Comparison of ENCODE assay signal across 22 cellular contexts in genomic region chr18:30855762-30856161, GRCh38.
"Had no signal": no experiment of that assay in that cellular context is flagged by ENCODE, and none has a peak within 500 bp of the region (broad histone marks: within the 10 kb centered on the region; RNA-seq: fewer than 3 reads in every experiment).

No MANE protein-coding gene starts in this region.

- ATAC-seq: foreskin keratinocyte; gastroesophageal sphincter; heart right ventricle; left cardiac atrium; left lung; left ventricle myocardium superior; lower lobe of right lung; mucosa of descending colon; naive thymus-derived CD8-positive, alpha-beta T cell had no signal

- H3K4me3 ChIP-seq: colonic mucosa, dorsolateral prefrontal cortex, esophagus muscularis mucosa, gastroesophageal sphincter, heart right ventricle, left lung, lower lobe of right lung, mucosa of descending colon had no signal

- FAIRE-seq: endothelial cell of umbilical vein, frontal cortex, islet of Langerhans, keratinocyte had no signal

- H3K27me3 ChIP-seq: colonic mucosa, esophagus muscularis mucosa, foreskin keratinocyte, gastroesophageal sphincter, heart right ventricle, left lung had no signal

- H3K36me3 ChIP-seq: colonic mucosa, esophagus muscularis mucosa, gastroesophageal sphincter, heart right ventricle, left lung, lower lobe of right lung had no signal

- DNase-seq: colonic mucosa; dermis blood vessel endothelial cell; dorsolateral prefrontal cortex; effector CD4-positive, alpha-beta T cell; effector memory CD4-positive, alpha-beta T cell; foreskin keratinocyte; heart right ventricle; hippocampal formation; left cardiac atrium; left lung; left ventricle myocardium superior; lower lobe of right lung; mesenchymal stem cell; mucosa of descending colon; naive B cell; naive thymus-derived CD8-positive, alpha-beta T cell had no signal

- H3K9me3 ChIP-seq: colonic mucosa, esophagus muscularis mucosa, gastroesophageal sphincter, heart right ventricle, left lung, lower lobe of right lung, mucosa of descending colon had no signal

- H3K4me1 ChIP-seq: colonic mucosa, esophagus muscularis mucosa, foreskin keratinocyte, gastroesophageal sphincter, heart right ventricle, left lung, lower lobe of right lung had no signal

- H3K27ac ChIP-seq: colonic mucosa, dorsolateral prefrontal cortex, esophagus muscularis mucosa, foreskin keratinocyte, gastroesophageal sphincter, heart right ventricle, left lung, lower lobe of right lung had no signal
